In the genomic region with DNA sequence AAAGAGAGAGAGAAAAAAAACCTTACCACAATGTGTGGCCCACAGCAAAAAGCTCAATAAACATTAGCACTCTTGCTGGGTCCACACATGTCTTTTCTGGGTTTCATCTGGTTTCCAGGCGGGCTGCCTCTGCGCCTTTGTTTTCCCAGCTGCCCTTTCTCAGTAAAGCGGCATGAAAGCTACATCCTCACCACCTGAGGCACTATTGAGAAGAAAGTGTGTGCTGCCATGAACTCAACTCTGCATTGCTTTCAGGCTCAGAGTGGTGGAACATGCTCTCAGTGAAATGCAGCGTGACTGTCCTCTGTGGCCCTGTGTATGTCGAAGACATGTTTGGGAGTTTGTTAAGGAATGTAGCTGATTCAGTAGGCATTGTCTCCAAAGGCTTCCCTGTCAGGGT, we compare ENCODE assay signal across 1 cellular context.
TF ChIP-seq lines count a peak whose summit lies in the region.

No MANE protein-coding gene starts in this region.

TF ChIP-seq in HEK293, 187 proteins besides CTCF, POLR2A, EP300 and RAD21 (continued from another document):
- TF ChIP-seq, protein P1, sequence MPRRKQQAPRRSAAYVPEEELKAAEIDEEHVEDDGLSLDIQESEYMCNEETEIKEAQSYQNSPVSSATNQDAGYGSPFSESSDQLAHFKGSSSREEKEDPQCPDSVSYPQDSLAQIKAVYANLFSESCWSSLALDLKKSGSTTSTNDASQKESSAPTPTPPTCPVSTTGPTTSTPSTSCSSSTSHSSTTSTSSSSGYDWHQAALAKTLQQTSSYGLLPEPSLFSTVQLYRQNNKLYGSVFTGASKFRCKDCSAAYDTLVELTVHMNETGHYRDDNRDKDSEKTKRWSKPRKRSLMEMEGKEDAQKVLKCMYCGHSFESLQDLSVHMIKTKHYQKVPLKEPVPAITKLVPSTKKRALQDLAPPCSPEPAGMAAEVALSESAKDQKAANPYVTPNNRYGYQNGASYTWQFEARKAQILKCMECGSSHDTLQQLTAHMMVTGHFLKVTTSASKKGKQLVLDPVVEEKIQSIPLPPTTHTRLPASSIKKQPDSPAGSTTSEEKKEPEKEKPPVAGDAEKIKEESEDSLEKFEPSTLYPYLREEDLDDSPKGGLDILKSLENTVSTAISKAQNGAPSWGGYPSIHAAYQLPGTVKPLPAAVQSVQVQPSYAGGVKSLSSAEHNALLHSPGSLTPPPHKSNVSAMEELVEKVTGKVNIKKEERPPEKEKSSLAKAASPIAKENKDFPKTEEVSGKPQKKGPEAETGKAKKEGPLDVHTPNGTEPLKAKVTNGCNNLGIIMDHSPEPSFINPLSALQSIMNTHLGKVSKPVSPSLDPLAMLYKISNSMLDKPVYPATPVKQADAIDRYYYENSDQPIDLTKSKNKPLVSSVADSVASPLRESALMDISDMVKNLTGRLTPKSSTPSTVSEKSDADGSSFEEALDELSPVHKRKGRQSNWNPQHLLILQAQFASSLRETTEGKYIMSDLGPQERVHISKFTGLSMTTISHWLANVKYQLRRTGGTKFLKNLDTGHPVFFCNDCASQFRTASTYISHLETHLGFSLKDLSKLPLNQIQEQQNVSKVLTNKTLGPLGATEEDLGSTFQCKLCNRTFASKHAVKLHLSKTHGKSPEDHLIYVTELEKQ (tag by site-specific recombination; IDR thresholded peaks at IDR 0.05; ENCODE audit: borderline replicate concordance) = no peak
- no peak for TF ChIP-seq SCRT2 (tag by site-specific recombination; IDR thresholded peaks at IDR 0.05)
- TF ChIP-seq ZNF621 (tag by site-specific recombination; IDR thresholded peaks at IDR 0.05) = no peak
- TF ChIP-seq PBX3 (CRISPR knock-in tag; IDR thresholded peaks at IDR 0.05) = no peak
- TF ChIP-seq, protein P2, sequence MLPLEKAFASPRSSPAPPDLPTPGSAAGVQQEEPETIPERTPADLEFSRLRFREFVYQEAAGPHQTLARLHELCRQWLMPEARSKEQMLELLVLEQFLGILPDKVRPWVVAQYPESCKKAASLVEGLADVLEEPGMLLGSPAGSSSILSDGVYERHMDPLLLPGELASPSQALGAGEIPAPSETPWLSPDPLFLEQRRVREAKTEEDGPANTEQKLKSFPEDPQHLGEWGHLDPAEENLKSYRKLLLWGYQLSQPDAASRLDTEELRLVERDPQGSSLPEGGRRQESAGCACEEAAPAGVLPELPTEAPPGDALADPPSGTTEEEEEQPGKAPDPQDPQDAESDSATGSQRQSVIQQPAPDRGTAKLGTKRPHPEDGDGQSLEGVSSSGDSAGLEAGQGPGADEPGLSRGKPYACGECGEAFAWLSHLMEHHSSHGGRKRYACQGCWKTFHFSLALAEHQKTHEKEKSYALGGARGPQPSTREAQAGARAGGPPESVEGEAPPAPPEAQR (tag by site-specific recombination; IDR thresholded peaks at IDR 0.05) = no peak
- no peak for TF ChIP-seq ZNF24 (tag by site-specific recombination; IDR thresholded peaks at IDR 0.05)
- no peak for TF ChIP-seq ZNF169 (tag by site-specific recombination; IDR thresholded peaks at IDR 0.05)
- no peak for TF ChIP-seq INSM2 (tag by site-specific recombination; IDR thresholded peaks at IDR 0.05)
- no peak for TF ChIP-seq ZNF513 (tag by site-specific recombination; IDR thresholded peaks at IDR 0.05)
- no peak for TF ChIP-seq ZNF274 (IDR thresholded peaks at IDR 0.05; ENCODE audit: low read length)
- TF ChIP-seq ZNF274 (tag by site-specific recombination; IDR thresholded peaks at IDR 0.05; ENCODE audit: borderline replicate concordance) = no peak
- no peak for TF ChIP-seq ZNF654 (tag by site-specific recombination; IDR thresholded peaks at IDR 0.05; ENCODE audit: low read depth)
- TF ChIP-seq ZSCAN4 (tag by site-specific recombination; IDR thresholded peaks at IDR 0.05) = peak; percentile 32; the same call in 1 of the 2 replicates
- 0 out of 2 replicates have a peak, but pooled peaks have one; percentile 60 for TF ChIP-seq ZNF677 (tag by site-specific recombination; IDR thresholded peaks at IDR 0.05)
- no peak for TF ChIP-seq ZNF404 (tag by site-specific recombination; IDR thresholded peaks at IDR 0.05)
- TF ChIP-seq ZNF114 (tag by site-specific recombination; IDR thresholded peaks at IDR 0.05) = no peak
- TF ChIP-seq, protein P3, sequence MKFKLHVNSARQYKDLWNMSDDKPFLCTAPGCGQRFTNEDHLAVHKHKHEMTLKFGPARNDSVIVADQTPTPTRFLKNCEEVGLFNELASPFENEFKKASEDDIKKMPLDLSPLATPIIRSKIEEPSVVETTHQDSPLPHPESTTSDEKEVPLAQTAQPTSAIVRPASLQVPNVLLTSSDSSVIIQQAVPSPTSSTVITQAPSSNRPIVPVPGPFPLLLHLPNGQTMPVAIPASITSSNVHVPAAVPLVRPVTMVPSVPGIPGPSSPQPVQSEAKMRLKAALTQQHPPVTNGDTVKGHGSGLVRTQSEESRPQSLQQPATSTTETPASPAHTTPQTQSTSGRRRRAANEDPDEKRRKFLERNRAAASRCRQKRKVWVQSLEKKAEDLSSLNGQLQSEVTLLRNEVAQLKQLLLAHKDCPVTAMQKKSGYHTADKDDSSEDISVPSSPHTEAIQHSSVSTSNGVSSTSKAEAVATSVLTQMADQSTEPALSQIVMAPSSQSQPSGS (tag by site-specific recombination; IDR thresholded peaks at IDR 0.05; ENCODE audit: low read depth) = no peak
- TF ChIP-seq ZFHX2 (tag by site-specific recombination; conservative IDR thresholded peaks at IDR 0.05) = no peak
- TF ChIP-seq ZNF248 (tag by site-specific recombination; IDR thresholded peaks at IDR 0.05) = no peak
- TF ChIP-seq ZNF600 (tag by site-specific recombination; IDR thresholded peaks at IDR 0.05) = peak; percentile 64
- no peak for TF ChIP-seq AEBP2 (tag by site-specific recombination; IDR thresholded peaks at IDR 0.05; ENCODE audit: borderline replicate concordance)
